8 cellular contexts compared by ENCODE assay signal in genomic region chr13:40206241-40207109, GRCh38.
DNase-seq lines count a peak whose midpoint lies in the region; ATAC-seq and TF ChIP-seq lines count a peak whose summit lies in the region.

No MANE protein-coding gene starts in this region.

- intact Hi-C loops in activated CD4-positive, alpha-beta memory T cell treated with anti-CD3 and anti-CD28 coated beads for 36 hours (cut with micrococcal nuclease), result loop anchor here (1.0 to 2.0 kb wide), 6 partner anchors 11 to 180 kb away; no protein-coding TSS in a partner anchor

- no peaks in the 10 kb centered on the region for H3K36me3 ChIP-seq in CD4-positive, CD25-positive, alpha-beta regulatory T cell (ENCODE audit: control insufficient read depth, insufficient read depth, low read length)
- H3K36me3 ChIP-seq in suprapubic skin, result no peaks in the 10 kb centered on the region

- H3K27ac ChIP-seq in CD4-positive, CD25-positive, alpha-beta regulatory T cell (ENCODE audit: insufficient read depth, low read length, poor library complexity, severe bottlenecking), result peak overlapping the region; percentile 87
- peak overlapping the region; percentile 72 for H3K27ac ChIP-seq in suprapubic skin

- H3K27me3 Mint-ChIP-seq in CD4-positive, CD25-positive, alpha-beta regulatory T cell, result no peaks in the 10 kb centered on the region
- H3K27me3 Mint-ChIP-seq in activated CD4-positive, alpha-beta memory T cell treated with anti-CD3 and anti-CD28 coated beads for 36 hours, result no peaks in the 10 kb centered on the region

- peaks cover 46 to 88% (median 71%) of the 10 kb centered on the region in 4 donors for H3K4me1 Mint-ChIP-seq in CD4-positive, CD25-positive, alpha-beta regulatory T cell
- H3K4me1 Mint-ChIP-seq in activated CD4-positive, alpha-beta memory T cell treated with anti-CD3 and anti-CD28 coated beads for 36 hours (ENCODE audit: low read depth), result peaks cover 53% of the 10 kb centered on the region

- POLR2A ChIA-PET in activated CD4-positive, alpha-beta memory T cell treated with anti-CD3 and anti-CD28 coated beads for 36 hours (lab: Charles Lee), result interaction anchor here (0.7 to 2.3 kb wide), 9 partner anchors 14 to 458 kb away, joined by 3 to 14 read pairs (median 4); no protein-coding TSS in a partner anchor

- peak; percentile 11 to 93 (median 76) for DNase-seq in CD4-positive, CD25-positive, alpha-beta regulatory T cell
- DNase-seq in activated CD4-positive, alpha-beta memory T cell treated with anti-CD3 and anti-CD28 coated beads for 36 hours, result peak; percentile 68
- DNase-seq in germinal center (ENCODE audit: low spot score), result peak; percentile 59
- no peak for DNase-seq in suprapubic skin (ENCODE audit: low spot score in 2 of 2)
- no peak for DNase-seq in NCI-H1048 (lab: John Stamatoyannopoulos, UW)

- no peak for TF ChIP-seq EP300 in suprapubic skin (IDR thresholded peaks at IDR 0.05)

- peaks cover 0 to 5% (median 2%) of the 10 kb centered on the region in 7 donors for H3K9me3 Mint-ChIP-seq in CD4-positive, CD25-positive, alpha-beta regulatory T cell
- peaks cover 2% of the 10 kb centered on the region for H3K9me3 Mint-ChIP-seq in activated CD4-positive, alpha-beta memory T cell treated with anti-CD3 and anti-CD28 coated beads for 36 hours

- WGBS in suprapubic skin, result 62% methylated on average over 6 of the region's 7 CpGs

- peak overlapping the region; percentile 98 to 100 (median 100) for H3K27ac Mint-ChIP-seq in CD4-positive, CD25-positive, alpha-beta regulatory T cell
- peak overlapping the region; percentile 99 for H3K27ac Mint-ChIP-seq in activated CD4-positive, alpha-beta memory T cell treated with anti-CD3 and anti-CD28 coated beads for 36 hours

- no peaks in the 10 kb centered on the region for H3K9me3 ChIP-seq in CD4-positive, CD25-positive, alpha-beta regulatory T cell (ENCODE audit: control insufficient read depth in 2 of 2, low read length in 2 of 2)
- H3K9me3 ChIP-seq in suprapubic skin, result no peaks in the 10 kb centered on the region

- H3K4me3 Mint-ChIP-seq in CD4-positive, CD25-positive, alpha-beta regulatory T cell, result peak overlapping the region; percentile 79 to 86 (median 82)
- H3K4me3 Mint-ChIP-seq in activated CD4-positive, alpha-beta memory T cell treated with anti-CD3 and anti-CD28 coated beads for 36 hours, result peak overlapping the region; percentile 60

- H3K4me3 ChIP-seq in CD4-positive, CD25-positive, alpha-beta regulatory T cell (ENCODE audit: low read depth, low read length), result peak overlapping the region; percentile 70
- no peak overlapping the region for H3K4me3 ChIP-seq in suprapubic skin

- no peaks in the 10 kb centered on the region for H3K27me3 ChIP-seq in CD4-positive, CD25-positive, alpha-beta regulatory T cell (ENCODE audit: control insufficient read depth, insufficient read depth, low read length)
- H3K27me3 ChIP-seq in suprapubic skin, result no peaks in the 10 kb centered on the region

- no peak for TF ChIP-seq POLR2A in suprapubic skin (IDR thresholded peaks at IDR 0.05)

- TF ChIP-seq CTCF in suprapubic skin (IDR thresholded peaks at IDR 0.05), result no peak

- peak; percentile 88 to 91 for ATAC-seq in CD4-positive, CD25-positive, alpha-beta regulatory T cell (ENCODE audit: low read depth in 2 of 2)
- ATAC-seq in GM19455 (IDR thresholded peaks at IDR 0.05; ENCODE audit: unreplicated experiment) (peak; percentile 62), HG03469 (IDR thresholded peaks at IDR 0.05; ENCODE audit: unreplicated experiment) (peak; percentile 10), HG03521 (IDR thresholded peaks at IDR 0.05; ENCODE audit: unreplicated experiment) (no peak)

- CTCF ChIA-PET in activated CD4-positive, alpha-beta memory T cell treated with anti-CD3 and anti-CD28 coated beads for 36 hours (lab: Charles Lee), result interaction anchor here (0.7 to 1.8 kb wide), 6 partner anchors 14 to 263 kb away, joined by 3 to 9 read pairs (median 4); no protein-coding TSS in a partner anchor

- no peaks in the 10 kb centered on the region for H3K36me3 Mint-ChIP-seq in CD4-positive, CD25-positive, alpha-beta regulatory T cell
- peaks cover 6% of the 10 kb centered on the region for H3K36me3 Mint-ChIP-seq in activated CD4-positive, alpha-beta memory T cell treated with anti-CD3 and anti-CD28 coated beads for 36 hours

- H3K4me1 ChIP-seq in CD4-positive, CD25-positive, alpha-beta regulatory T cell (ENCODE audit: control insufficient read depth, insufficient read depth, low read length, poor library complexity, severe bottlenecking), result peaks cover 62% of the 10 kb centered on the region
- peaks cover 5% of the 10 kb centered on the region for H3K4me1 ChIP-seq in suprapubic skin

Comparison
In these comparisons a context has a peak if more than half of its experiments do, and no peak if none do; other contexts are left out.
1. DNase-seq: peak in CD4-positive, CD25-positive, alpha-beta regulatory T cell (3 of 3), activated CD4-positive, alpha-beta memory T cell treated with anti-CD3 and anti-CD28 coated beads for 36 hours (single experiment) and germinal center (single experiment); none in suprapubic skin (0 of 2) and NCI-H1048 (single experiment).